10 cellular contexts compared by ENCODE assay signal in the genomic region with DNA sequence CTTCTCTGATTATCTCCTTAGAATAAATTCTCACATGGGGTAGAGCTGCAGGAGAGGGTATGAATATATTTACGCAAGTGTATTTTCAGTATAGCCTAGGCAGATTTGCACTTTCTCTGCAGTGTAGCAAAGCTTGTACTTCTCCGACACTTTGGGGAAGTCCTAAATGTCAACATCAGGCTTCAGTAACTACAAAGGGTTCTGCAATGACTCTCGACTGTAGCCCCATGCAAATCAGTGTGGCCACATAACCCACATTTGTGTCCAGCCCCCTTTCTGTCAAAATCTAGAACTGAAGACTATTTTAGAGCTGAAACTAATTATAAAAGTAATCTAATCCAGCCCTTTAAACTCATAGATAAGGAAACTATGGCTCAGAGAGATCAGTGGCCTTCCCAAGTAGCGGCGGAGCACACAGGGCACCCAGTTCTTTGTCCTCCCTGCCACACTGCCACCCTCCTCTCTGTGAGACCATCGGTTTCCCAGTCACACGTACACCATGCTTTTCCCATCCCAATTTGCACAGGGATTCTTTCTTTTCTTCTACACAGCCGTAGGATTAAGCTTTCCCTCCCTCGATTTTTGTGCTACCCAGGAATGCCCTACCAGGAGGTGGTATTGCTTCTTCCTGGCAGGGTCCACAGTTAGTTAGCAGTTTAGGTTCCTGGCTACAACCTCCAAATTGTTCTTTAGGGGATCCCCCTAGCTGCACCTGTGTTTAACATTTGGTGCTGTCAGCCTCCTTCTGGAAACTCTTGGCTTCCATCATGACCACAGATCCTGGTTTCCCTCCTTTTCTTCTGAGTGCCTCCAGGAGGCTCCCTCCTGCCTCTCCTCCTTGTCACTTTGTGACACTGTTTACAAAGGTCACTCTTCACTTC. TPM values are rescaled to one million over a fixed set of nuclear protein-coding genes. Genes with fewer than 3 reads are reported as not detected.
DNase-seq lines count a peak whose midpoint lies in the region; ATAC-seq and TF ChIP-seq lines count a peak whose summit lies in the region.
"Had no signal": no experiment of that assay in that cellular context is flagged by ENCODE, and none has a peak within 500 bp of the region (broad histone marks: within the 10 kb centered on the region; RNA-seq: fewer than 3 reads in every experiment).

No MANE protein-coding gene starts in this region.

- H3K27me3 ChIP-seq in upper lobe of right lung = no peaks in the 10 kb centered on the region
- no peaks in the 10 kb centered on the region for H3K27me3 ChIP-seq in CD4-positive, alpha-beta memory T cell (ENCODE audit: insufficient read depth, low read length)
- H3K27me3 ChIP-seq: tibial artery had no signal

- no peaks in the 10 kb centered on the region for H3K36me3 ChIP-seq in upper lobe of right lung
- H3K36me3 ChIP-seq in CD4-positive, alpha-beta memory T cell (ENCODE audit: insufficient read depth, low read length) = no peaks in the 10 kb centered on the region

- CTCF ChIA-PET in CD4-positive, alpha-beta memory T cell (lab: Charles Lee; ENCODE audit: partially characterized antibody) = no interaction called here

- peaks cover 0 to 4% (median 0%) of the 10 kb centered on the region in 8 donors for H3K9me3 Mint-ChIP-seq in CD4-positive, alpha-beta memory T cell

- TF ChIP-seq CTCF in upper lobe of right lung (IDR thresholded peaks at IDR 0.05) = no peak

- peaks cover 10 to 17% of the 10 kb centered on the region in 2 donors for H3K27me3 Mint-ChIP-seq in CD4-positive, alpha-beta memory T cell

- intact Hi-C loops in upper lobe of right lung (cut with DNase I) = no loop called here
- intact Hi-C loops in CD4-positive, alpha-beta memory T cell (cut with micrococcal nuclease) = no loop called here

- no peak overlapping the region for H3K27ac Mint-ChIP-seq in CD4-positive, alpha-beta memory T cell

- POLR2A ChIA-PET in CD4-positive, alpha-beta memory T cell (lab: Charles Lee; ENCODE audit: partially characterized antibody) = no interaction called here

- DNase-seq in stimulated activated CD4-positive, alpha-beta T cell treated with anti-CD3 and anti-CD28 coated beads, Interleukin-15, amount 100 ng/mL, for 24 hours = peak; percentile 13
- no peak for DNase-seq in stimulated activated CD4-positive, alpha-beta T cell treated with anti-CD3 and anti-CD28 coated beads, Interleukin-4, amount 100 ng/mL, for 4 hours
- DNase-seq in SKM-1 (lab: John Stamatoyannopoulos, UW; ENCODE audit: unreplicated experiment) (peak; percentile 72), upper lobe of right lung (peak; percentile 16), HK-2 (ENCODE audit: unreplicated experiment) (no peak), DMS79 treated with DMSO at 0.1 percent for 48 hours (lab: John Stamatoyannopoulos, UW) (no peak)
- no peak for DNase-seq in CD4-positive, alpha-beta memory T cell

- H3K27ac ChIP-seq in upper lobe of right lung = no peak overlapping the region
- H3K27ac ChIP-seq in CD4-positive, alpha-beta memory T cell (ENCODE audit: low read depth, low read length) = no peak overlapping the region
- H3K27ac ChIP-seq: tibial artery had no signal

- no peaks in the 10 kb centered on the region for H3K4me1 Mint-ChIP-seq in CD4-positive, alpha-beta memory T cell

- ATAC-seq in HG02973 (IDR thresholded peaks at IDR 0.05; ENCODE audit: unreplicated experiment) (peak; percentile 99), upper lobe of right lung (peak; percentile 77)

- no peak overlapping the region for H3K4me3 ChIP-seq in upper lobe of right lung
- H3K4me3 ChIP-seq in CD4-positive, alpha-beta memory T cell (ENCODE audit: low read length in 2 of 2) = no peak overlapping the region
- H3K4me3 ChIP-seq: tibial artery had no signal

- H3K9me3 ChIP-seq in upper lobe of right lung = no peaks in the 10 kb centered on the region
- no peaks in the 10 kb centered on the region for H3K9me3 ChIP-seq in CD4-positive, alpha-beta memory T cell (ENCODE audit: control insufficient read depth in 1 of 2, low read length in 2 of 2)
- H3K9me3 ChIP-seq: tibial artery had no signal

- peaks cover 25% of the 10 kb centered on the region for H3K4me1 ChIP-seq in upper lobe of right lung
- H3K4me1 ChIP-seq in CD4-positive, alpha-beta memory T cell (ENCODE audit: insufficient read depth, low read length) = no peaks in the 10 kb centered on the region

- no peak overlapping the region for H3K4me3 Mint-ChIP-seq in CD4-positive, alpha-beta memory T cell

- no peaks in the 10 kb centered on the region for H3K36me3 Mint-ChIP-seq in CD4-positive, alpha-beta memory T cell

RNA-seq across cellular contexts. Expression of a gene that starts 22.9 kb away (rescaled TPM):
- 79.4 TPM for total RNA-seq in upper lobe of right lung
- total RNA-seq in CD4-positive, alpha-beta memory T cell = 1 to 10 TPM; 1.3 to 2.0 TPM
- not detected for polyA plus RNA-seq in CD4-positive, alpha-beta memory T cell

RNA-seq across cellular contexts. Expression of a gene that starts 41.7 kb away (rescaled TPM):
- total RNA-seq in upper lobe of right lung = not detected
- total RNA-seq in CD4-positive, alpha-beta memory T cell = 1 to 10 TPM; 1.0 to 1.4 TPM
- 1 to 10 TPM in 1 of 2 donors, under 1 TPM in 1; 0.80 to 1.1 TPM for polyA plus RNA-seq in CD4-positive, alpha-beta memory T cell
- total RNA-seq: pulmonary artery endothelial cell had no signal

Comparison
In these comparisons a context has a peak if more than half of its experiments do, and no peak if none do; other contexts are left out.
1. DNase-seq: peak in stimulated activated CD4-positive, alpha-beta T cell treated with anti-CD3 and anti-CD28 coated beads, Interleukin-15, amount 100 ng/mL, for 24 hours (single experiment), SKM-1 (single experiment) and upper lobe of right lung (single experiment); none in stimulated activated CD4-positive, alpha-beta T cell treated with anti-CD3 and anti-CD28 coated beads, Interleukin-4, amount 100 ng/mL, for 4 hours (0 of 2), CD4-positive, alpha-beta memory T cell (0 of 5), HK-2 (single experiment) and DMS79 treated with DMSO at 0.1 percent for 48 hours (single experiment).
2. RNA of a gene that starts 22.9 kb away (total RNA-seq): 79.4 TPM in upper lobe of right lung (single experiment); 1.3 to 2.0 TPM in CD4-positive, alpha-beta memory T cell; every median in the first group is over 10 times any median in the second.